Comparison of ENCODE assay signal across 8 cellular contexts in genomic region chr19:35318679-35319448, GRCh38. TPM values are rescaled to one million over a fixed set of nuclear protein-coding genes. Genes with fewer than 3 reads are reported as not detected.
DNase-seq lines count a peak whose midpoint lies in the region; ATAC-seq and TF ChIP-seq lines count a peak whose summit lies in the region.

No MANE protein-coding gene starts in this region.

- POLR2A ChIA-PET in A673 (lab: Charles Lee; ENCODE audit: low non-redundant PET), result no interaction called here

- no peak for DNase-seq in activated T-cell treated with anti-CD3 and anti-CD28 coated beads, Interleukin-2, amount 50 U/mL, for 24 hours
- DNase-seq in activated T-cell treated with anti-CD3 and anti-CD28 coated beads, Interleukin-2, amount 50 U/mL, for 1 hour, result no peak
- DNase-seq in amniotic epithelial cell (ENCODE audit: low read depth) (peak; percentile 34), kidney epithelial cell (ENCODE audit: low read depth) (peak; percentile 56), stromal cell of bone marrow (ENCODE audit: low read depth) (peak; percentile 68), A673 (ENCODE audit: low spot score) (no peak)
- DNase-seq in activated CD4-positive, alpha-beta T cell treated with anti-CD3 and anti-CD28 coated beads, Interleukin-2, amount 50 U/mL, for 48 hours, result no peak

- no peak overlapping the region for H3K4me3 Mint-ChIP-seq in activated T-cell treated with anti-CD3 and anti-CD28 coated beads, Interleukin-2, amount 50 U/mL, for 24 hours

- H3K4me1 ChIP-seq in A673 (ENCODE audit: insufficient read depth, low read length, poor library complexity, severe bottlenecking), result no peaks in the 10 kb centered on the region

- H3K27me3 ChIP-seq in kidney epithelial cell (ENCODE audit: control insufficient read depth, insufficient read depth, low read length) (no peaks in the 10 kb centered on the region), A673 (replicated peaks; ENCODE audit: insufficient read depth, low read depth, low read length, poor library complexity) (no peaks in the 10 kb centered on the region)

- ATAC-seq in HG02798 (IDR thresholded peaks at IDR 0.05; ENCODE audit: poor library complexity, unreplicated experiment), result no peak

- H3K36me3 ChIP-seq in kidney epithelial cell (ENCODE audit: control insufficient read depth, insufficient read depth, low read length) (no peaks in the 10 kb centered on the region), A673 (ENCODE audit: insufficient read depth, low read length, poor library complexity, severe bottlenecking) (no peaks in the 10 kb centered on the region)

- H3K9me3 Mint-ChIP-seq in activated T-cell treated with anti-CD3 and anti-CD28 coated beads, Interleukin-2, amount 50 U/mL, for 24 hours, result peaks cover 2% of the 10 kb centered on the region

- no peaks in the 10 kb centered on the region for H3K36me3 Mint-ChIP-seq in activated T-cell treated with anti-CD3 and anti-CD28 coated beads, Interleukin-2, amount 50 U/mL, for 24 hours (ENCODE audit: low read depth)

- peaks cover 11% of the 10 kb centered on the region for H3K4me1 Mint-ChIP-seq in activated T-cell treated with anti-CD3 and anti-CD28 coated beads, Interleukin-2, amount 50 U/mL, for 24 hours (ENCODE audit: low read depth)

- H3K27ac Mint-ChIP-seq in activated T-cell treated with anti-CD3 and anti-CD28 coated beads, Interleukin-2, amount 50 U/mL, for 24 hours, result peak overlapping the region; percentile 55

- TF ChIP-seq CTCF in kidney epithelial cell (IDR thresholded peaks at IDR 0.05; ENCODE audit: insufficient read depth, low read length, poor library complexity, severe bottlenecking), result no peak
- TF ChIP-seq CTCF in A673 (conservative IDR thresholded peaks at IDR 0.05; ENCODE audit: low read depth, low read length), result no peak

- intact Hi-C loops in A673 (cut with micrococcal nuclease; ENCODE audit: unreplicated experiment), result no loop called here

- no peaks in the 10 kb centered on the region for H3K9me3 ChIP-seq in A673 (ENCODE audit: low read depth, low read length, poor library complexity, severe bottlenecking)

- H3K4me3 ChIP-seq in kidney epithelial cell (ENCODE audit: low read depth, low read length), result no peak overlapping the region
- no peak overlapping the region for H3K4me3 ChIP-seq in A673 (ENCODE audit: low read depth, low read length, poor library complexity, severe bottlenecking)

- H3K27ac ChIP-seq in A673 (ENCODE audit: low read depth, low read length, poor library complexity, severe bottlenecking), result no peak overlapping the region

- H3K27me3 Mint-ChIP-seq in activated T-cell treated with anti-CD3 and anti-CD28 coated beads, Interleukin-2, amount 50 U/mL, for 24 hours, result peaks cover 9% of the 10 kb centered on the region

- CTCF ChIA-PET in A673 (lab: Charles Lee), result no interaction called here

- no TSS peak for BruUV-seq in A673 (replicated peaks; lab: Mats Ljungman, UMichigan)

RNA-seq across cellular contexts. Expression of gene CD22, which starts 10.1 kb away (rescaled TPM):
- total RNA-seq in kidney epithelial cell (0.75 and 2.9 TPM in 2 replicates), A673 (2021) (not detected in 2 replicates)

RNA-seq across cellular contexts. Expression of gene MAG, which starts 26.9 kb away (rescaled TPM):
- total RNA-seq in kidney epithelial cell (0.04 TPM in 1 of 2 replicates, not detected in the other), A673 (2021) (not detected in 2 replicates)

RNA-seq across cellular contexts. Expression of gene FFAR1, which starts 28.8 kb away (rescaled TPM):
- total RNA-seq in kidney epithelial cell (0.04 TPM in 1 of 2 replicates, not detected in the other), A673 (2021) (not detected in 2 replicates)

RNA-seq across cellular contexts. Expression of gene HAMP, which starts 36.5 kb away (rescaled TPM):
- total RNA-seq in kidney epithelial cell (not detected in 2 replicates), A673 (2021) (0.28 and 0.37 TPM in 2 replicates)

RNA-seq across cellular contexts. Expression of gene FFAR3, which starts 39.4 kb away (rescaled TPM):
- total RNA-seq in kidney epithelial cell (not detected in 2 replicates), A673 (2021) (0.15 TPM in 1 of 2 replicates, not detected in the other)

Comparison
In these comparisons a context has a peak if more than half of its experiments do, and no peak if none do; other contexts are left out.
1. DNase-seq: peak in amniotic epithelial cell (single experiment), kidney epithelial cell (single experiment) and stromal cell of bone marrow (single experiment); none in activated T-cell treated with anti-CD3 and anti-CD28 coated beads, Interleukin-2, amount 50 U/mL, for 24 hours (single experiment), activated T-cell treated with anti-CD3 and anti-CD28 coated beads, Interleukin-2, amount 50 U/mL, for 1 hour (single experiment), A673 (single experiment) and activated CD4-positive, alpha-beta T cell treated with anti-CD3 and anti-CD28 coated beads, Interleukin-2, amount 50 U/mL, for 48 hours (0 of 2).